ENCODE assay signal across 10 cellular contexts in the genomic region with DNA sequence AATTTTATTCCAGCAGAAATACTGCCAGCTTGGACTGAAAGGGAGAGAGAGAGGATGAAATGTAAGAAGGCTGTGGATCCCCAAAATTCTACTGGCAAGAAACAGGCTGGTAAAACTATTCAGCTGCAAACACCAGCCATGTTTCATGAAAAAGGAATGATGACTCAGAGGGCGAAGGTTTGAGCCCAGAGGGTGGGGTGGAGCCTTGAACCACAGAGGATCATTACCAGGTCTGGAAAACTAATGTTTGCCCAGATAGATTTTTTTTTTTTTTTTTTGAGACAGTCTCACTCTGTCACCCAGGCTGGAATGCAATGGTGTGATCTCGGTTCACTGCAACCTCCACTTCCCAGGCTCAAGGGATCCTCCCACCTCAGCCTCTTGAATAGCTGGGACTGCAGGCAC. TPM values are rescaled to one million over a fixed set of nuclear protein-coding genes. Genes with fewer than 3 reads are reported as not detected.
A peak's percentile ranks its signal among the peaks of the same experiment; 100 is the strongest.
DNase-seq lines count a peak whose midpoint lies in the region; ATAC-seq and TF ChIP-seq lines count a peak whose summit lies in the region.
"Had no signal": no experiment of that assay in that cellular context is flagged by ENCODE, and none has a peak within 500 bp of the region (broad histone marks: within the 10 kb centered on the region; RNA-seq: fewer than 3 reads in every experiment).

No MANE protein-coding gene starts in this region.

- H3K36me3 ChIP-seq in SJSA1: no peaks in the 10 kb centered on the region
- no peaks in the 10 kb centered on the region for H3K36me3 ChIP-seq in OCI-LY7 (ENCODE audit: insufficient read depth, low read length)

- BruUV-seq in OCI-LY7 (replicated peaks; lab: Mats Ljungman, UMichigan): no TSS peak

- H3K4me3 ChIP-seq in SJSA1: no peak overlapping the region
- H3K4me3 ChIP-seq in OCI-LY7 (ENCODE audit: low read depth, low read length, poor library complexity, severe bottlenecking): no peak overlapping the region

- no peaks in the 10 kb centered on the region for H4K20me1 ChIP-seq in OCI-LY7 (ENCODE audit: insufficient read depth, low read length)

- POLR2A ChIA-PET in OCI-LY7 (lab: Charles Lee): interaction anchor here (0.6 to 0.7 kb wide), 2 partner anchors 235 to 272 kb away, joined by 3 to 5 read pairs; no protein-coding TSS in a partner anchor

- no peak for ATAC-seq in HG03460 (IDR thresholded peaks at IDR 0.05; ENCODE audit: unreplicated experiment)

- H3K27ac ChIP-seq in SJSA1 (peak overlapping the region; percentile 65), OCI-LY7 (ENCODE audit: low read depth, low read length, poor library complexity, severe bottlenecking) (no peak overlapping the region)

- H3K9me3 ChIP-seq in SJSA1 (replicated peaks): 0 out of 2 replicates have a peak, but pooled peaks cover 7% of the 10 kb centered on the region
- no peaks in the 10 kb centered on the region for H3K9me3 ChIP-seq in OCI-LY7 (ENCODE audit: low read length)

- CTCF ChIA-PET in OCI-LY7 (lab: Charles Lee; ENCODE audit: unreplicated experiment): no interaction called here

- no peak for TF ChIP-seq CTCF in OCI-LY7 (conservative IDR thresholded peaks at IDR 0.05; ENCODE audit: low read length)

- no peaks in the 10 kb centered on the region for H3K27me3 ChIP-seq in SJSA1 (replicated peaks)

- intact Hi-C loops in OCI-LY7 (cut with micrococcal nuclease; ENCODE audit: unreplicated experiment): no loop called here

- H3K4me1 ChIP-seq in SJSA1 (replicated peaks) (peaks cover 16% of the 10 kb centered on the region), OCI-LY7 (ENCODE audit: insufficient read depth, low read length, poor library complexity, severe bottlenecking) (no peaks in the 10 kb centered on the region)

- no peaks in the 10 kb centered on the region for H3K79me2 ChIP-seq in OCI-LY7 (ENCODE audit: insufficient read depth, low read depth, low read length)

- H3K4me2 ChIP-seq in OCI-LY7 (ENCODE audit: low read length): no peak overlapping the region

- H3K9me2 ChIP-seq in OCI-LY7 (ENCODE audit: insufficient read depth, low read length): no peaks in the 10 kb centered on the region

- peak; percentile 23 for DNase-seq in SIG-M5 treated with dmso at 0.1 percent for 504 hours (lab: John Stamatoyannopoulos, UW; ENCODE audit: unreplicated experiment)
- DNase-seq in SIG-M5 (lab: John Stamatoyannopoulos, UW): no peak
- DNase-seq in SJSA1 (ENCODE audit: low read depth in 1 of 2, low spot score in 2 of 2): peak; percentile 78 to 79
- peak; percentile 56 for DNase-seq in fibroblast of the conjunctiva (ENCODE audit: low read depth)
- DNase-seq in stromal cell of bone marrow (ENCODE audit: low read depth): peak; percentile 93
- no peak for DNase-seq in OCI-LY7 (ENCODE audit: low spot score)
- DNase-seq in activated CD4-positive, alpha-beta T cell treated with anti-CD3 and anti-CD28 coated beads, Interleukin-2, amount 50 U/mL, for 1 hour: no peak
- DNase-seq: cerebellar nuclear complex, SHP77 had no signal

- H2AFZ ChIP-seq in OCI-LY7 (ENCODE audit: low read length): no peak overlapping the region

RNA-seq across cellular contexts. Expression of a gene that starts 41.7 kb away (rescaled TPM):
- total RNA-seq in SJSA1 (2014; rRNA removed; shearing (Covaris generic)): 6.7 and 20.9 TPM in 2 replicates
- total RNA-seq in OCI-LY7 (2014; rRNA removed; shearing (Covaris generic)): 21.4 and 26.5 TPM in 2 replicates
- total RNA-seq in OCI-LY7 (2022): 26.9 and 31.9 TPM in 2 replicates

Comparison
In these comparisons a context has a peak if more than half of its experiments do, and no peak if none do; other contexts are left out.
1. DNase-seq: peak in SIG-M5 treated with dmso at 0.1 percent for 504 hours (single experiment), SJSA1 (2 of 2), fibroblast of the conjunctiva (single experiment) and stromal cell of bone marrow (single experiment); none in SIG-M5 (single experiment), OCI-LY7 (single experiment) and activated CD4-positive, alpha-beta T cell treated with anti-CD3 and anti-CD28 coated beads, Interleukin-2, amount 50 U/mL, for 1 hour (single experiment).